In genomic region chr22:22462813-22463567, GRCh38 we compare ENCODE assay signal across 13 cellular contexts. TPM values are rescaled to one million over a fixed set of nuclear protein-coding genes. Genes with fewer than 3 reads are reported as not detected.
DNase-seq lines count a peak whose midpoint lies in the region; ATAC-seq and TF ChIP-seq lines count a peak whose summit lies in the region.
"Had no signal": no experiment of that assay in that cellular context is flagged by ENCODE, and none has a peak within 500 bp of the region (broad histone marks: within the 10 kb centered on the region; RNA-seq: fewer than 3 reads in every experiment).

No MANE protein-coding gene starts in this region.

- no peak overlapping the region for H3K4me2 ChIP-seq in GM23248 (ENCODE audit: unreplicated experiment)

- no peak overlapping the region for H3K9ac ChIP-seq in GM23248

- CTCF ChIA-PET in CD8-positive, alpha-beta T cell (lab: Charles Lee): interaction anchor here (1.3 to 3.1 kb wide), 5 partner anchors 27 to 127 kb away, joined by 3 to 17 read pairs (median 9); no protein-coding TSS in a partner anchor

- POLR2A ChIA-PET in CD8-positive, alpha-beta T cell (lab: Charles Lee): no interaction called here

- no peaks in the 10 kb centered on the region for H3F3A ChIP-seq in GM23248 (ENCODE audit: insufficient read depth)

- H3K27ac ChIP-seq in GM23248: no peak overlapping the region
- H3K27ac ChIP-seq in CD8-positive, alpha-beta T cell (ENCODE audit: low read depth, low read length): no peak overlapping the region
- no peak overlapping the region for H3K27ac ChIP-seq in uterus
- H3K27ac ChIP-seq: body of pancreas, esophagus muscularis mucosa had no signal

- no peak overlapping the region for H3K4me3 Mint-ChIP-seq in CD8-positive, alpha-beta T cell
- H3K4me3 Mint-ChIP-seq: natural killer cell had no signal

- H3K27me3 Mint-ChIP-seq in CD8-positive, alpha-beta T cell (ENCODE audit: low read depth): peaks cover 34% of the 10 kb centered on the region

- ATAC-seq in CD8-positive, alpha-beta T cell: no peak
- ATAC-seq: body of pancreas, natural killer cell had no signal

- H2AFZ ChIP-seq in GM23248: no peak overlapping the region

- no peaks in the 10 kb centered on the region for H3K4me1 Mint-ChIP-seq in CD8-positive, alpha-beta T cell (ENCODE audit: low read depth)

- H3K4me1 ChIP-seq in GM23248 (ENCODE audit: insufficient read depth): no peaks in the 10 kb centered on the region
- H3K4me1 ChIP-seq in CD8-positive, alpha-beta T cell (ENCODE audit: insufficient read depth, low read length): no peaks in the 10 kb centered on the region
- no peaks in the 10 kb centered on the region for H3K4me1 ChIP-seq in uterus
- H3K4me1 ChIP-seq: body of pancreas, esophagus muscularis mucosa had no signal

- in situ Hi-C loops in GM23248 (cut with MboI): no loop called here

- H3K36me3 Mint-ChIP-seq in CD8-positive, alpha-beta T cell: no peaks in the 10 kb centered on the region

- no peaks in the 10 kb centered on the region for H3K36me3 ChIP-seq in GM23248 (ENCODE audit: low read depth)
- no peaks in the 10 kb centered on the region for H3K36me3 ChIP-seq in CD8-positive, alpha-beta T cell (ENCODE audit: insufficient read depth, low read length)
- H3K36me3 ChIP-seq in uterus: no peaks in the 10 kb centered on the region
- H3K36me3 ChIP-seq: esophagus muscularis mucosa had no signal

- intact Hi-C loops in CD8-positive, alpha-beta T cell (cut with DNase I, micrococcal nuclease): loop anchor here (5.0 kb wide), 3 partner anchors 124 to 494 kb away; no protein-coding TSS in a partner anchor
- intact Hi-C loops in uterus (cut with DNase I; ENCODE audit: low total_unique reads): no loop called here

- H3K9me3 ChIP-seq in GM23248 (ENCODE audit: low read depth) (no peaks in the 10 kb centered on the region), uterus (peaks cover 0 to 11% of the 10 kb centered on the region in 2 donors)
- peaks cover 15% of the 10 kb centered on the region for H3K9me3 ChIP-seq in CD8-positive, alpha-beta T cell (ENCODE audit: low read length)

- TF ChIP-seq POLR2A in uterus (IDR thresholded peaks at IDR 0.05): no peak

- DNase-seq in DMS53 (lab: John Stamatoyannopoulos, UW) (peak; percentile 22), DMS53 treated with DMSO at 0.1 percent for 48 hours (lab: John Stamatoyannopoulos, UW; ENCODE audit: unreplicated experiment) (no peak), GM23248 (peak; percentile 32), RKO (ENCODE audit: low spot score) (peak; percentile 13), inferior parietal cortex (ENCODE audit: extremely low spot score) (peak; percentile 13), NCI-H2171 (lab: John Stamatoyannopoulos, UW) (no peak), uterus (no peak)
- DNase-seq in CD8-positive, alpha-beta T cell: no peak
- DNase-seq: activated T-cell treated with anti-CD3 and anti-CD28 coated beads for 4 hours, body of pancreas, natural killer cell, NCI-H1092 treated with DMSO at 0.1 percent for 48 hours had no signal

- no peaks in the 10 kb centered on the region for H4K20me1 ChIP-seq in GM23248 (ENCODE audit: insufficient read depth)

- no peak for TF ChIP-seq CTCF in CD8-positive, alpha-beta T cell (IDR thresholded peaks at IDR 0.05)
- no peak for TF ChIP-seq CTCF in uterus (IDR thresholded peaks at IDR 0.05)

- H3K79me2 ChIP-seq in GM23248 (ENCODE audit: insufficient read depth): no peaks in the 10 kb centered on the region

- H3K27me3 ChIP-seq in GM23248 (replicated peaks; ENCODE audit: insufficient read depth) (peaks cover 15% of the 10 kb centered on the region), uterus (no peaks in the 10 kb centered on the region)
- H3K27me3 ChIP-seq in CD8-positive, alpha-beta T cell (ENCODE audit: insufficient read depth, low read length): peaks cover 4% of the 10 kb centered on the region

- H3K4me3 ChIP-seq in GM23248: no peak overlapping the region
- no peak overlapping the region for H3K4me3 ChIP-seq in CD8-positive, alpha-beta T cell (ENCODE audit: low read depth, low read length)
- H3K4me3 ChIP-seq in uterus: no peak overlapping the region
- H3K4me3 ChIP-seq: body of pancreas, esophagus muscularis mucosa had no signal

- no peaks in the 10 kb centered on the region for H3K9me2 ChIP-seq in GM23248 (ENCODE audit: insufficient read depth)

- no peak overlapping the region for H3K27ac Mint-ChIP-seq in CD8-positive, alpha-beta T cell
- H3K27ac Mint-ChIP-seq: natural killer cell had no signal

- WGBS in GM23248 (ENCODE audit: low coverage in 1 of 2, low lambda C conversion rate in 2 of 2, missing lambda C conversion rate in 2 of 2), 2 experiments: 12 to 15% methylated on average over 6 of the region's 6 CpGs

- H3K9me3 Mint-ChIP-seq in CD8-positive, alpha-beta T cell: peaks cover 20% of the 10 kb centered on the region

RNA-seq across cellular contexts. Expression of gene ZNF280B, which starts 45.6 kb away (rescaled TPM):
- under 0.01 and 0.11 TPM in 2 replicates for total RNA-seq in GM23248 (2014; rRNA removed; shearing (Covaris generic))
- polyA plus RNA-seq in GM23248 (2016; fragmentation: Nextera tagmentation; extraction: Ambion mirVana): 0.45 and 0.57 TPM in 2 replicates
- total RNA-seq in CD8-positive, alpha-beta T cell: 1 to 10 TPM; 1.6 to 1.7 TPM
- 1 to 10 TPM in 1 of 4 donors, under 1 TPM in 2, not detected in 1; under 0.01 to 3.8 (median 0.88) TPM for total RNA-seq in uterus

RNA-seq across cellular contexts. Expression of gene ZNF280A, which starts 57.1 kb away (rescaled TPM):
- not detected in 2 replicates for total RNA-seq in GM23248 (2014; rRNA removed; shearing (Covaris generic))
- polyA plus RNA-seq in GM23248 (2016; fragmentation: Nextera tagmentation; extraction: Ambion mirVana): not detected in 2 replicates
- total RNA-seq in CD8-positive, alpha-beta T cell: not detected
- total RNA-seq in uterus: not detected
- total RNA-seq: body of pancreas, esophagus muscularis mucosa, natural killer cell had no signal

Comparison
In these comparisons a context has a peak if more than half of its experiments do, and no peak if none do; other contexts are left out.
1. DNase-seq: peak in DMS53 (single experiment), GM23248 (single experiment), RKO (single experiment) and inferior parietal cortex (single experiment); none in DMS53 treated with DMSO at 0.1 percent for 48 hours (single experiment), NCI-H2171 (single experiment), CD8-positive, alpha-beta T cell (0 of 7) and uterus (0 of 2).